ENCODE assay signal across 27 cellular contexts in genomic region chr10:63143984-63144383, GRCh38. TPM values are rescaled to one million over a fixed set of nuclear protein-coding genes. Genes with fewer than 3 reads are reported as not detected.
DNase-seq lines count a peak whose midpoint lies in the region; ATAC-seq and TF ChIP-seq lines count a peak whose summit lies in the region.
"Had no signal": no experiment of that assay in that cellular context is flagged by ENCODE, and none has a peak within 500 bp of the region (broad histone marks: within the 10 kb centered on the region; RNA-seq: fewer than 3 reads in every experiment).

No MANE protein-coding gene starts in this region.

- peak; percentile 7 to 40 for DNase-seq in AML-193 (lab: John Stamatoyannopoulos, UW)
- DNase-seq in CD14-positive monocyte (ENCODE audit: low spot score): no peak
- peak; percentile 31 for DNase-seq in NB4 (ENCODE audit: low read depth)
- DNase-seq in naive B cell: no peak
- no peak for DNase-seq in ecto neural progenitor cell (ENCODE audit: low spot score)
- DNase-seq in midbrain (lab: John Stamatoyannopoulos, UW): no peak
- DNase-seq: activated CD4-positive, alpha-beta memory T cell treated with anti-CD3 and anti-CD28 coated beads for 36 hours; activated CD4-positive, CD25-positive, alpha-beta regulatory T cell; activated CD8-positive, alpha-beta memory T cell treated with anti-CD3 and anti-CD28 coated beads, Interleukin-2, amount 50 U/mL, for 48 hours; activated gamma-delta T cell; brain microvascular endothelial cell; effector memory CD8-positive, alpha-beta T cell; foreskin keratinocyte; HFFc6; MG63; NCI-H187; NCI-H526 treated with DMSO at 0.1 percent for 48 hours; pancreas; SK-N-SH; stimulated activated CD4-positive, alpha-beta T cell treated with anti-CD3 and anti-CD28 coated beads, Interleukin-4, amount 100 ng/mL, for 24 hours; stimulated activated naive CD8-positive, alpha-beta T cell treated with anti-CD3 and anti-CD28 coated beads, Interleukin-15, Interleukin-2, amounts not matched to agents 100 U/mL and 50 U/mL, for 24 hours had no signal

- ATAC-seq in naive B cell (ENCODE audit: low read depth in 2 of 2) (no peak), HG02678 (IDR thresholded peaks at IDR 0.05; ENCODE audit: unreplicated experiment) (no peak)
- ATAC-seq: effector memory CD8-positive, alpha-beta T cell; foreskin keratinocyte; left lobe of liver; natural killer cell treated with Interleukin-12 subunit alpha and Interleukin-12 subunit beta and Interleukin-15 and Interleukin-18, amount 100 ng/mL, for 72 hours; pancreas; stimulated activated naive CD8-positive, alpha-beta T cell treated with anti-CD3 and anti-CD28 coated beads, Interleukin-15, Interleukin-2, amounts not matched to agents 100 U/mL and 50 U/mL, for 24 hours had no signal

- H3K9me3 Mint-ChIP-seq in CD14-positive monocyte (no peaks in the 10 kb centered on the region), naive B cell (no peaks in the 10 kb centered on the region)
- H3K9me3 Mint-ChIP-seq: activated CD4-positive, alpha-beta memory T cell treated with anti-CD3 and anti-CD28 coated beads for 36 hours; effector memory CD8-positive, alpha-beta T cell; HFFc6; mesothelial cell of epicardium; natural killer cell treated with Interleukin-12 subunit alpha and Interleukin-12 subunit beta and Interleukin-15 and Interleukin-18, amount 100 ng/mL, for 72 hours had no signal

- H3K4me3 ChIP-seq in NB4 (ENCODE audit: low read depth, low read length): no peak overlapping the region
- H3K4me3 ChIP-seq: MG63, pancreas, right atrium auricular region, tibial nerve had no signal

- H3K4me1 Mint-ChIP-seq in CD14-positive monocyte: peaks cover 39% of the 10 kb centered on the region
- H3K4me1 Mint-ChIP-seq in naive B cell: peaks cover 27 to 75% (median 64%) of the 10 kb centered on the region in 3 donors

- H3K4me3 Mint-ChIP-seq in CD14-positive monocyte (peak overlapping the region; percentile 75 to 92), naive B cell (peak overlapping the region in 2 of 8 donors; percentile 4 to 34)
- H3K4me3 Mint-ChIP-seq: activated CD4-positive, alpha-beta memory T cell treated with anti-CD3 and anti-CD28 coated beads for 36 hours; HFFc6; mesothelial cell of epicardium; natural killer cell treated with Interleukin-12 subunit alpha and Interleukin-12 subunit beta and Interleukin-15 and Interleukin-18, amount 100 ng/mL, for 72 hours had no signal

- peak overlapping the region; percentile 82 to 96 (median 92) for H3K27ac Mint-ChIP-seq in CD14-positive monocyte
- H3K27ac Mint-ChIP-seq in naive B cell: peak overlapping the region in 5 of 6 donors; percentile 34 to 88 (median 76)
- H3K27ac Mint-ChIP-seq: activated CD4-positive, alpha-beta memory T cell treated with anti-CD3 and anti-CD28 coated beads for 36 hours; HFFc6; mesothelial cell of epicardium had no signal

- no peak for TF ChIP-seq POLR2A in NB4 (IDR thresholded peaks at IDR 0.05; ENCODE audit: extremely low read depth, insufficient read length)

- TF ChIP-seq CTCF in CD14-positive monocyte (IDR thresholded peaks at IDR 0.05) (no peak), NB4 (IDR thresholded peaks at IDR 0.05; ENCODE audit: low read depth, low read length) (no peak)

- intact Hi-C loops in CD14-positive monocyte (cut with micrococcal nuclease): loop anchor here in 1 of 2 donors (10.0 kb wide), 1 partner anchor 139 kb away; no protein-coding TSS in a partner anchor

- peaks cover 35 to 50% of the 10 kb centered on the region in 2 donors for H3K36me3 Mint-ChIP-seq in CD14-positive monocyte
- peaks cover 0 to 3% of the 10 kb centered on the region in 2 donors for H3K36me3 Mint-ChIP-seq in naive B cell

- H3K27me3 Mint-ChIP-seq in CD14-positive monocyte (ENCODE audit: low read depth in 3 of 3) (no peaks in the 10 kb centered on the region), naive B cell (no peaks in the 10 kb centered on the region)
- H3K27me3 Mint-ChIP-seq: activated CD4-positive, alpha-beta memory T cell treated with anti-CD3 and anti-CD28 coated beads for 36 hours; effector memory CD8-positive, alpha-beta T cell; natural killer cell treated with Interleukin-12 subunit alpha and Interleukin-12 subunit beta and Interleukin-15 and Interleukin-18, amount 100 ng/mL, for 72 hours had no signal

RNA-seq across cellular contexts. Expression of gene NRBF2, which starts 10.9 kb away (rescaled TPM):
- polyA plus RNA-seq in CD14-positive monocyte (10 to 100 TPM; 17.9 to 38.1 TPM), naive B cell (ENCODE audit: low read depth in 6 of 6) (10 to 100 TPM; 18.9 to 38.1 (median 25.4) TPM)

Comparison
In these comparisons a context has a peak if more than half of its experiments do, and no peak if none do; other contexts are left out.
1. DNase-seq: peak in AML-193 (2 of 2) and NB4 (single experiment); none in CD14-positive monocyte (single experiment), naive B cell (single experiment), ecto neural progenitor cell (single experiment) and midbrain (single experiment).